6 cellular contexts compared by ENCODE assay signal in the genomic region with DNA sequence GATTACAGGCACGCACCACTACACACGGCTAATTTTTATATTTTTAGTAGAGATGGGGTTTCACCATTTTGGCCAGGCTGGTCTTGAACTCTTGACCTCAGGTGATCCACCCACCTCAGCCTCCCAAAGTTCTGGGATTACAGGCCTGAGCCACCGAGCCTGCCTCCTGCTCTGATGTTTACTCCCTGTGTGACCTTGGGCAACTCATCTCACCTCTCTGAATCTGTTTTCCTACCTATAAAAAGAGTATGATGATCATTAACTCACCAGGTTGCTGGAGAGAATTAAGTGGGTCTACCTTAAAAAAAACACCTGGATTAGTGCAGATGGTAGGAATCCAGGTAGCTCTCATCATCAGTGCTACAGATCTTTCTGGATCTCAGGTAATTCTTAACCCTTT. TPM values are rescaled to one million over a fixed set of nuclear protein-coding genes. Genes with fewer than 3 reads are reported as not detected.
DNase-seq lines count a peak whose midpoint lies in the region; ATAC-seq, FAIRE-seq and TF ChIP-seq lines count a peak whose summit lies in the region.
"Not testable (repeated sequence)": the region's sequence is repeated elsewhere in the genome, so short reads cannot be mapped to it uniquely, and the experiment has no call there.

No MANE protein-coding gene starts in this region.

- TF ChIP-seq EP300 in HepG2 (IDR thresholded peaks at IDR 0.05; ENCODE audit: low read depth in 2 of 2, low read length in 2 of 2); HepG2 (CRISPR knock-in tag; IDR thresholded peaks at IDR 0.05; ENCODE audit: borderline replicate concordance): not testable (repeated sequence)

- H3K27me3 ChIP-seq in GM23338 (ENCODE audit: insufficient read depth); OCI-LY3 (ENCODE audit: low read depth, low read length); SU-DHL-6 (ENCODE audit: low read length); colonic mucosa; HepG2 (ENCODE audit: control insufficient read depth in 1 of 2, insufficient read depth in 2 of 2, low read length in 2 of 2); trophoblast cell (ENCODE audit: insufficient read depth, low read length): not testable (repeated sequence)

- H2BK120ac ChIP-seq in trophoblast cell (ENCODE audit: insufficient read depth, low read length, poor library complexity), result not testable (repeated sequence)

- not testable (repeated sequence) for H3K4me3 Mint-ChIP-seq in GM23338

- 0 out of 2 replicates have a peak overlapping the region, but pooled peaks have one; percentile 39 for H3K27ac Mint-ChIP-seq in GM23338

- H2BK5ac ChIP-seq in trophoblast cell (ENCODE audit: low read depth, low read length, poor library complexity), result not testable (repeated sequence)

- peak overlapping the region; percentile 77 for H2BK12ac ChIP-seq in trophoblast cell (ENCODE audit: low read length)

- POLR2A ChIA-PET in HepG2 (lab: Yijun Ruan, JAX), result interaction anchor here (0.8 to 2.0 kb wide), 12 partner anchors 9 to 344 kb away, joined by 3 to 11 read pairs (median 4); partner anchors contain the start of gene PPARG

- H3K23ac ChIP-seq in trophoblast cell (ENCODE audit: low read length), result not testable (repeated sequence)

- not testable (repeated sequence) for H3K27ac ChIP-seq in GM23338 (ENCODE audit: low read depth); OCI-LY3 (ENCODE audit: low read length); SU-DHL-6 (ENCODE audit: low read depth, low read length); trophoblast cell (ENCODE audit: low read depth, low read length)
- H3K27ac ChIP-seq in colonic mucosa, result peak overlapping the region; percentile 75
- H3K27ac ChIP-seq in HepG2 (ENCODE audit: extremely low read length, insufficient read depth, low read length), result peak overlapping the region; percentile 11

- H4K8ac ChIP-seq in trophoblast cell (ENCODE audit: low read depth, low read length), result peak overlapping the region; percentile 65

- DNase-seq in GM23338 (ENCODE audit: low spot score); colonic mucosa; HepG2 (ENCODE audit: low spot score); trophoblast cell: not testable (repeated sequence)

- FAIRE-seq in HepG2 (lab: Jason Lieb, UNC), result not testable (repeated sequence)

- not testable (repeated sequence) for H3F3A ChIP-seq in GM23338 (replicated peaks; ENCODE audit: low read depth); SU-DHL-6 (ENCODE audit: insufficient read depth)

- in situ Hi-C loops in HepG2 (cut with HindIII; ENCODE audit: extremely low pct_ligation_motif_present, low pct_unique_long_range_greater_than_20kb), result loop anchor here (5.0 kb wide), 1 partner anchor 342 kb away; no protein-coding TSS in a partner anchor

- TF ChIP-seq CTCF in GM23338 (conservative IDR thresholded peaks at IDR 0.05; ENCODE audit: low read depth in 2 of 2); OCI-LY3 (IDR thresholded peaks at IDR 0.05; ENCODE audit: low read depth, low read length); SU-DHL-6 (IDR thresholded peaks at IDR 0.05; ENCODE audit: insufficient read depth, low read length, poor library complexity, severe bottlenecking); colonic mucosa (IDR thresholded peaks at IDR 0.05); HepG2 (CRISPR knock-in tag; IDR thresholded peaks at IDR 0.05): not testable (repeated sequence)

- not testable (repeated sequence) for BruUV-seq in HepG2 (replicated peaks; lab: Mats Ljungman, UMichigan)

- peaks cover 11% of the 10 kb centered on the region for H3K4me1 Mint-ChIP-seq in GM23338

- CTCF ChIA-PET in HepG2 (lab: Yijun Ruan, JAX; ENCODE audit: low intra/inter-chr PET ratio, low total read pairs), result interaction anchor here (1.2 to 2.7 kb wide), 3 partner anchors 191 to 344 kb away, joined by 3 to 15 read pairs (median 10); no protein-coding TSS in a partner anchor

- not testable (repeated sequence) for H3K27me3 Mint-ChIP-seq in GM23338 (ENCODE audit: insufficient read depth, low read depth, poor library complexity)

- not testable (repeated sequence) for H3K4me1 ChIP-seq in GM23338 (ENCODE audit: insufficient read depth); trophoblast cell (ENCODE audit: control insufficient read depth in 1 of 2, insufficient read depth in 2 of 2, low read length in 2 of 2)
- H3K4me1 ChIP-seq in OCI-LY3 (ENCODE audit: low read length), result peaks cover 10% of the 10 kb centered on the region
- H3K4me1 ChIP-seq in colonic mucosa, result peaks cover 20% of the 10 kb centered on the region
- peaks cover 65% of the 10 kb centered on the region for H3K4me1 ChIP-seq in HepG2 (ENCODE audit: insufficient read depth, low read length)

- not testable (repeated sequence) for H3K79me2 ChIP-seq in GM23338 (replicated peaks; ENCODE audit: insufficient read depth); OCI-LY3 (ENCODE audit: low read length); SU-DHL-6 (ENCODE audit: insufficient read depth, low read length); HepG2 (ENCODE audit: insufficient read depth, low read length); trophoblast cell (ENCODE audit: control insufficient read depth, insufficient read depth, low read length, poor library complexity)

- intact Hi-C loops in colonic mucosa (cut with DNase I); HepG2 (cut with micrococcal nuclease; ENCODE audit: unreplicated experiment): not testable (repeated sequence)

- not testable (repeated sequence) for H2AFZ ChIP-seq in GM23338; trophoblast cell (ENCODE audit: insufficient read depth, low read length, poor library complexity)
- H2AFZ ChIP-seq in OCI-LY3 (ENCODE audit: low read depth, low read length), result peak overlapping the region; percentile 81; the same call in 1 of the 2 replicates
- H2AFZ ChIP-seq in SU-DHL-6 (ENCODE audit: low read depth, low read length, severe bottlenecking), result peak overlapping the region; percentile 18
- H2AFZ ChIP-seq in HepG2 (ENCODE audit: low read length), result peak overlapping the region; percentile 43

- not testable (repeated sequence) for H3K9me2 ChIP-seq in GM23338 (ENCODE audit: insufficient read depth); SU-DHL-6 (replicated peaks; ENCODE audit: insufficient read depth, low read length)

- H3K4me2 ChIP-seq in GM23338; SU-DHL-6 (ENCODE audit: low read depth, low read length, poor library complexity, severe bottlenecking); trophoblast cell (ENCODE audit: low read length): not testable (repeated sequence)
- H3K4me2 ChIP-seq in OCI-LY3 (ENCODE audit: low read length) (peak overlapping the region; percentile 58; the same call in 1 of the 2 replicates), HepG2 (ENCODE audit: low read depth, low read length) (peak overlapping the region; percentile 62)

- not testable (repeated sequence) for H3K36me3 Mint-ChIP-seq in GM23338 (ENCODE audit: low read depth)

- not testable (repeated sequence) for H3K14ac ChIP-seq in trophoblast cell (ENCODE audit: low read length)

- not testable (repeated sequence) for H4K91ac ChIP-seq in trophoblast cell (ENCODE audit: low read depth, low read length)

- not testable (repeated sequence) for H3K79me1 ChIP-seq in trophoblast cell (ENCODE audit: low read length)

- not testable (repeated sequence) for TF ChIP-seq RAD21 in HepG2 (CRISPR knock-in tag; IDR thresholded peaks at IDR 0.05)

- not testable (repeated sequence) for H4K20me1 ChIP-seq in GM23338 (replicated peaks; ENCODE audit: insufficient read depth); OCI-LY3 (ENCODE audit: insufficient read depth, low read length); SU-DHL-6 (ENCODE audit: low read depth, low read length); HepG2 (ENCODE audit: insufficient read depth, low read length)

- not testable (repeated sequence) for H3K4me3 ChIP-seq in GM23338; OCI-LY3 (ENCODE audit: low read length); SU-DHL-6 (ENCODE audit: insufficient read depth, low read length, poor library complexity, severe bottlenecking); colonic mucosa; trophoblast cell (ENCODE audit: low read depth, low read length)
- H3K4me3 ChIP-seq in HepG2 (replicated peaks in 1 of 3; ENCODE audit: insufficient read depth in 1 of 3, low read depth in 2 of 3, low read length in 3 of 3), result peak overlapping the region in 1 of 3 experiments; percentile 36; a peak in 2 of 6 replicates

- not testable (repeated sequence) for H3K9me3 Mint-ChIP-seq in GM23338

- H4K12ac ChIP-seq in trophoblast cell (ENCODE audit: low read depth, low read length), result not testable (repeated sequence)

- 48% methylated on average over 3 of the region's 3 CpGs for WGBS in HepG2 (ENCODE audit: low lambda C conversion rate)
- no CpG with 5 or more reads among the region's 3 CpGs for WGBS in trophoblast cell (ENCODE audit: extremely low coverage, insufficient coverage, insufficient read length)

- H3K36me3 ChIP-seq in GM23338 (ENCODE audit: insufficient read depth); OCI-LY3 (replicated peaks; ENCODE audit: low read depth, low read length); SU-DHL-6 (ENCODE audit: low read length); colonic mucosa; HepG2 (replicated peaks in 1 of 2; ENCODE audit: control insufficient read depth in 1 of 2, insufficient read depth in 2 of 2, low read length in 2 of 2); trophoblast cell (ENCODE audit: control insufficient read depth in 1 of 2, insufficient read depth in 2 of 2, low read length in 2 of 2): not testable (repeated sequence)

- H3K4ac ChIP-seq in trophoblast cell (ENCODE audit: low read depth, low read length), result not testable (repeated sequence)

- not testable (repeated sequence) for H3K9ac ChIP-seq in OCI-LY3 (ENCODE audit: low read length); SU-DHL-6 (ENCODE audit: low read length); trophoblast cell (ENCODE audit: low read length)
- H3K9ac ChIP-seq in colonic mucosa (ENCODE audit: low read depth in 2 of 2, low read length in 2 of 2) (peak overlapping the region in 1 of 2 donors; percentile 29), HepG2 (ENCODE audit: insufficient read depth, low read depth, low read length) (peak overlapping the region; percentile 41; the same call in 1 of the 2 replicates)

- not testable (repeated sequence) for H3K9me3 ChIP-seq in OCI-LY3 (ENCODE audit: insufficient read depth, low read length); SU-DHL-6 (ENCODE audit: insufficient read depth, low read length); colonic mucosa; HepG2 (ENCODE audit: low read length); trophoblast cell (ENCODE audit: insufficient read depth, low read depth, low read length)

- not testable (repeated sequence) for ATAC-seq in GM23338, HepG2

- not testable (repeated sequence) for TF ChIP-seq POLR2A in HepG2 (IDR thresholded peaks at IDR 0.05; ENCODE audit: insufficient read depth in 1 of 2, low read depth in 2 of 2, low read length in 2 of 2)

- H3K18ac ChIP-seq in trophoblast cell (ENCODE audit: low read length), result not testable (repeated sequence)

- H2AK5ac ChIP-seq in trophoblast cell (ENCODE audit: low read length), result not testable (repeated sequence)

RNA-seq across cellular contexts. Expression of gene TSEN2, which starts 5.1 kb away (rescaled TPM):
- total RNA-seq in GM23338 (2014; rRNA removed; shearing (Covaris generic)), result 25.8 and 27.7 TPM in 2 replicates
- polyA plus RNA-seq in GM23338 (2016; fragmentation: Nextera tagmentation; extraction: Ambion mirVana), result 24.1 and 30.0 TPM in 2 replicates
- 10 to 100 TPM; 13.7 to 21.1 TPM for total RNA-seq in colonic mucosa
- total RNA-seq in HepG2 (2016; rRNA removed; fragmentation: Illumina TruSeq; extraction: Trizol), result 16.4 and 17.3 TPM in 2 replicates
- total RNA-seq in HepG2 (2016; cell fraction: cytosol; rRNA removed; fragmentation: Illumina TruSeq; extraction: Trizol; ENCODE audit: low read depth), result 8.7 and 13.6 TPM in 2 replicates
- total RNA-seq in HepG2 (2016; cell fraction: insoluble cytoplasmic fraction; rRNA removed; fragmentation: Illumina TruSeq; extraction: Trizol), result 15.8 and 19.3 TPM in 2 replicates
- 9.1 and 9.4 TPM in 2 replicates for total RNA-seq in HepG2 (2016; cell fraction: membrane; rRNA removed; fragmentation: Illumina TruSeq; extraction: Trizol)
- 21.4 and 24.3 TPM in 2 replicates for total RNA-seq in HepG2 (2016; cell fraction: nucleus; rRNA removed; fragmentation: Illumina TruSeq; extraction: Trizol)
- 11.0 and 11.5 TPM in 2 replicates for polyA plus RNA-seq in HepG2 (2011; rRNA removed)
- 3.9 and 4.1 TPM in 2 replicates for polyA plus RNA-seq in HepG2 (2011; cell fraction: cytosol; rRNA removed)
- 14.2 and 17.5 TPM in 2 replicates for polyA plus RNA-seq in HepG2 (2011; cell fraction: nucleus; rRNA removed)
- polyA plus RNA-seq in HepG2 (2012), result 8.1 and 9.3 TPM in 2 replicates
- polyA plus RNA-seq in HepG2 (2016; cell fraction: cytosol; fragmentation: Illumina TruSeq; extraction: Trizol; ENCODE audit: low read depth), result 2.0 and 2.5 TPM in 2 replicates
- 13.0 and 13.8 TPM in 2 replicates for polyA plus RNA-seq in HepG2 (2016; cell fraction: insoluble cytoplasmic fraction; fragmentation: Illumina TruSeq; extraction: Trizol; ENCODE audit: low read depth)
- polyA plus RNA-seq in HepG2 (2016; cell fraction: membrane; fragmentation: Illumina TruSeq; extraction: Trizol; ENCODE audit: low read depth), result 2.9 and 4.2 TPM in 2 replicates
- polyA plus RNA-seq in HepG2 (2016; cell fraction: nucleus; fragmentation: Illumina TruSeq; extraction: Trizol; ENCODE audit: insufficient read depth, low read depth), result 28.7 and 33.4 TPM in 2 replicates
- polyA minus RNA-seq in HepG2 (2011; rRNA and poly(A)+ RNA removed; ENCODE audit: low replicate concordance), result 19.0 and 68.2 TPM in 2 replicates
- 5.5 and 5.6 TPM in 2 replicates for polyA minus RNA-seq in HepG2 (2011; cell fraction: cytosol; rRNA and poly(A)+ RNA removed)
- 27.9 and 34.7 TPM in 2 replicates for polyA minus RNA-seq in HepG2 (2011; cell fraction: nucleus; rRNA and poly(A)+ RNA removed)
- polyA plus RNA-seq in trophoblast cell (2013), result 3.4 and 3.7 TPM in 2 replicates
